In the genomic region with DNA sequence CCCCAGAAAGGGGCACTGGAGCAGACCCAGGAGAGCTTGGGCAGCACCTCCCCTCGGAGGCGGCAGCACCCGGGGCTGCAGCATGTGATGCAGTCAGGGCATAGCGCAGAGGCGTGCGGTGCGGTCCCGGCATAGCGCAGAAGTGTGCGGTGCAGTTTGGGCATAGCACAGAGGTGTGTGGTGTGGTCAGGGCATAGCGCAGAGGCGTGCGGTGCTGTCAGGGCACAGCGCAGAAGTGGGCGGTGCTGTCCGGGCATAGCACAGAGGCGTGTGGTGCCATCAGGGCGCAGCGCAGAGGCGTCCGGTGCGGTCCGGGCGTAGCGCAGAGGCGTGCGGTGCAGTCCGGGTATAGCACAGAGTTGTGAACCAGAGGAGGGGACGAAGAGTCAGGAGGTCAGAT, we compare ENCODE assay signal across 31 cellular contexts. TPM values are rescaled to one million over a fixed set of nuclear protein-coding genes. Genes with fewer than 3 reads are reported as not detected.
"Had no signal": no experiment of that assay in that cellular context is flagged by ENCODE, and none has a peak within 500 bp of the region (broad histone marks: within the 10 kb centered on the region; RNA-seq: fewer than 3 reads in every experiment).

No MANE protein-coding gene starts in this region.

- H3K4me3 Mint-ChIP-seq: activated naive CD8-positive, alpha-beta T cell; central memory CD8-positive, alpha-beta T cell; memory B cell; naive thymus-derived CD8-positive, alpha-beta T cell; neural crest cell; stimulated activated effector memory CD8-positive, alpha-beta T cell treated with anti-CD3 and anti-CD28 coated beads, Interleukin-12 subunit alpha, Interleukin-12 subunit beta, amount 100 ng/mL, for 72 hours; T-helper 1 cell treated with Interleukin-12 subunit alpha and Interleukin-12 subunit beta and Interleukin-4 antibody, amounts not matched to agents 30 μg/mL and 1 μg/mL, for 36 hours had no signal

- DNase-seq: activated CD4-positive, alpha-beta T cell treated with anti-CD3 and anti-CD28 coated beads for 48 hours; activated CD4-positive, alpha-beta T cell treated with anti-CD3 and anti-CD28 coated beads, Interleukin-2, amount 50 U/mL, for 48 hours; activated CD8-positive, alpha-beta memory T cell treated with anti-CD3 and anti-CD28 coated beads for 24 hours; activated effector memory CD4-positive, alpha-beta T cell treated with Interleukin-2 at 50 U/mL for 16 hours; activated naive CD4-positive, alpha-beta T cell treated with Interleukin-2 at 50 U/mL for 16 hours; anterior cingulate cortex; body of pancreas; colonic mucosa; effector memory CD4-positive, alpha-beta T cell; erythroblast; gastrocnemius medialis; glutamatergic neuron; islet precursor cell; naive thymus-derived CD8-positive, alpha-beta T cell; stimulated activated CD4-positive, alpha-beta T cell treated with anti-CD3 and anti-CD28 coated beads, Interleukin-12 subunit alpha, Interleukin-12 subunit beta, amount 100 ng/mL, for 4 hours; stimulated activated CD4-positive, alpha-beta T cell treated with anti-CD3 and anti-CD28 coated beads, Interleukin-4, amount 100 ng/mL, for 24 hours; stomach; SW 1271; T-helper 9 cell; thyroid gland had no signal

- H3K27ac ChIP-seq: body of pancreas, colonic mucosa, gastrocnemius medialis, right lobe of liver, skin epidermis, stomach, thyroid gland, upper lobe of left lung, VCaP had no signal

- H3K36me3 Mint-ChIP-seq: activated naive CD8-positive, alpha-beta T cell; memory B cell; naive thymus-derived CD8-positive, alpha-beta T cell; stimulated activated effector memory CD8-positive, alpha-beta T cell treated with anti-CD3 and anti-CD28 coated beads, Interleukin-12 subunit alpha, Interleukin-12 subunit beta, amount 100 ng/mL, for 72 hours had no signal

- H3K4me1 ChIP-seq: body of pancreas, colonic mucosa, gastrocnemius medialis, right lobe of liver, stomach, thyroid gland, upper lobe of left lung had no signal

- H3K9me3 ChIP-seq: body of pancreas, colonic mucosa, gastrocnemius medialis, right lobe of liver, stomach, thyroid gland, upper lobe of left lung had no signal

- H3K4me3 ChIP-seq: body of pancreas, colonic mucosa, gastrocnemius medialis, right lobe of liver, skin epidermis, stomach, thyroid gland, upper lobe of left lung had no signal

- H3K27me3 ChIP-seq: body of pancreas, colonic mucosa, right lobe of liver, thyroid gland, upper lobe of left lung had no signal

- H3K9me3 Mint-ChIP-seq: central memory CD8-positive, alpha-beta T cell; memory B cell; naive thymus-derived CD8-positive, alpha-beta T cell; neural crest cell; stimulated activated effector memory CD8-positive, alpha-beta T cell treated with anti-CD3 and anti-CD28 coated beads, Interleukin-12 subunit alpha, Interleukin-12 subunit beta, amount 100 ng/mL, for 72 hours; T-helper 1 cell treated with Interleukin-12 subunit alpha and Interleukin-12 subunit beta and Interleukin-4 antibody, amounts not matched to agents 30 μg/mL and 1 μg/mL, for 36 hours had no signal

- H3K4me1 Mint-ChIP-seq: central memory CD8-positive, alpha-beta T cell; naive thymus-derived CD8-positive, alpha-beta T cell; stimulated activated effector memory CD8-positive, alpha-beta T cell treated with anti-CD3 and anti-CD28 coated beads, Interleukin-12 subunit alpha, Interleukin-12 subunit beta, amount 100 ng/mL, for 72 hours had no signal

- H3K36me3 ChIP-seq: colonic mucosa, gastrocnemius medialis, right lobe of liver, stomach, thyroid gland, upper lobe of left lung had no signal

- ATAC-seq: activated CD4-positive, CD25-positive, alpha-beta regulatory T cell treated with anti-CD3 and anti-CD28 coated beads, Interleukin-2, amount 50 U/mL, for 24 hours; body of pancreas; gastrocnemius medialis; naive thymus-derived CD8-positive, alpha-beta T cell; right lobe of liver; stimulated activated effector memory CD8-positive, alpha-beta T cell treated with anti-CD3 and anti-CD28 coated beads, Interleukin-12 subunit alpha, Interleukin-12 subunit beta, amount 100 ng/mL, for 72 hours had no signal

- H3K27ac Mint-ChIP-seq: activated naive CD8-positive, alpha-beta T cell; memory B cell; stimulated activated effector memory CD8-positive, alpha-beta T cell treated with anti-CD3 and anti-CD28 coated beads, Interleukin-12 subunit alpha, Interleukin-12 subunit beta, amount 100 ng/mL, for 72 hours; T-helper 1 cell treated with Interleukin-12 subunit alpha and Interleukin-12 subunit beta and Interleukin-4 antibody, amounts not matched to agents 30 μg/mL and 1 μg/mL, for 36 hours had no signal

RNA-seq across cellular contexts. Expression of gene ADRA2C, which starts 42.8 kb away (rescaled TPM):
- total RNA-seq: naive thymus-derived CD8-positive, alpha-beta T cell had no signal
